1 cellular context compared by ENCODE assay signal in the genomic region with DNA sequence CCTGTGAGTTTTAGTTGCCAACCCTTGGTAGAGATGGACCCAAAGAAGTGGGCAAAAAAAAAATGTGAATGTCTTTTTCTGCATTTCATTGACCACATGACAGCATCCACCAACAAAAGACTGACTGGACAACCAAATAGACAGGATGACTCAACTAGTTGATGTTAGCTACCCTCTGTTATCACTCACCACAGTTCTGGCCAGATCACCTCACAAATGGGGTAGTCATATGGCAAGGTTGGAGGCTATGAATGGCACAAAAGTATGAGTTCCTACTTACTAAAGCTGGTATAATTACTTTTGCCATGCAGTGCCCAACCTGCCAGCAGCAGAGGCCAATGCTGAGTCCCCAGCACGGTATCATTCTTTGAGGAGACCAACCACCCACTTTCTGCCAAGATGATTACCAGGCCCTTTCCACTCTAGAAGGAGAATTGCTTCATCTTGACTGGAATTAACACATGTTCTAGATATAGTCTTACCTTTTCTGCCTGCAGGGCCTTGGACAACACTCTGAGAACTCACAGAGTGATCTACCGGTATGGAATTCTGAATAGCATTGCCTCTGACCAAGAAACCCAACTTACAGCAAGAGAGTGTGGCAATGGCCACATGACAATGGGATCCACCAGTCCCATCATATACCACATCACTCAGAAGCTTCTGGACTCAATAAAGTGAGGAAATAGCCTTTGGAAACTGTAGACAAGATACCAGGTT.
TF ChIP-seq lines count a peak whose summit lies in the region.

No MANE protein-coding gene starts in this region.

TF ChIP-seq in IMR-90, 13 proteins besides CTCF, POLR2A, EP300 and RAD21 (continued from another document):
- TF ChIP-seq RCOR1 (IDR thresholded peaks at IDR 0.05; ENCODE audit: insufficient replicate concordance, low read length), result no peak
- TF ChIP-seq RFX5 (IDR thresholded peaks at IDR 0.05; ENCODE audit: low read depth, low read length), result no peak
- TF ChIP-seq, protein P1, sequence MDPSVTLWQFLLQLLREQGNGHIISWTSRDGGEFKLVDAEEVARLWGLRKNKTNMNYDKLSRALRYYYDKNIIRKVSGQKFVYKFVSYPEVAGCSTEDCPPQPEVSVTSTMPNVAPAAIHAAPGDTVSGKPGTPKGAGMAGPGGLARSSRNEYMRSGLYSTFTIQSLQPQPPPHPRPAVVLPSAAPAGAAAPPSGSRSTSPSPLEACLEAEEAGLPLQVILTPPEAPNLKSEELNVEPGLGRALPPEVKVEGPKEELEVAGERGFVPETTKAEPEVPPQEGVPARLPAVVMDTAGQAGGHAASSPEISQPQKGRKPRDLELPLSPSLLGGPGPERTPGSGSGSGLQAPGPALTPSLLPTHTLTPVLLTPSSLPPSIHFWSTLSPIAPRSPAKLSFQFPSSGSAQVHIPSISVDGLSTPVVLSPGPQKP (IDR thresholded peaks at IDR 0.05; ENCODE audit: borderline replicate concordance, low read depth, low read length), result no peak
- TF ChIP-seq, protein P2, sequence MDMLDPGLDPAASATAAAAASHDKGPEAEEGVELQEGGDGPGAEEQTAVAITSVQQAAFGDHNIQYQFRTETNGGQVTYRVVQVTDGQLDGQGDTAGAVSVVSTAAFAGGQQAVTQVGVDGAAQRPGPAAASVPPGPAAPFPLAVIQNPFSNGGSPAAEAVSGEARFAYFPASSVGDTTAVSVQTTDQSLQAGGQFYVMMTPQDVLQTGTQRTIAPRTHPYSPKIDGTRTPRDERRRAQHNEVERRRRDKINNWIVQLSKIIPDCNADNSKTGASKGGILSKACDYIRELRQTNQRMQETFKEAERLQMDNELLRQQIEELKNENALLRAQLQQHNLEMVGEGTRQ (IDR thresholded peaks at IDR 0.05; ENCODE audit: low read depth, low read length), result peak; percentile 24; the same call in 1 of the 2 replicates
- no peak for TF ChIP-seq NFE2L2 (IDR thresholded peaks at IDR 0.05; ENCODE audit: low read depth, low read length)
